ENCODE assay signal across 24 cellular contexts in genomic region chr13:109371066-109371465, GRCh38.
"Had no signal": no experiment of that assay in that cellular context is flagged by ENCODE, and none has a peak within 500 bp of the region (broad histone marks: within the 10 kb centered on the region; RNA-seq: fewer than 3 reads in every experiment).

No MANE protein-coding gene starts in this region.

- H3K9ac ChIP-seq: neural progenitor cell had no signal

- H3K4me1 ChIP-seq: left ventricle myocardium inferior, spleen, transverse colon, upper lobe of left lung, vagina had no signal

- H3K27me3 ChIP-seq: hepatocyte, neural progenitor cell, ovary, transverse colon, upper lobe of left lung, vagina had no signal

- H3K27ac ChIP-seq: hepatocyte, left ventricle myocardium inferior, neural progenitor cell, ovary, spleen, transverse colon, upper lobe of left lung, vagina had no signal

- H3K79me2 ChIP-seq: hepatocyte had no signal

- H3K4me1 Mint-ChIP-seq: mesothelial cell of epicardium; naive B cell; natural killer cell; stimulated activated effector memory CD8-positive, alpha-beta T cell treated with anti-CD3 and anti-CD28 coated beads, Interleukin-12 subunit alpha, Interleukin-12 subunit beta, amount 100 ng/mL, for 72 hours; stimulated activated naive CD8-positive, alpha-beta T cell treated with anti-CD3 and anti-CD28 coated beads, Interleukin-15, amount 100 ng/mL, for 72 hours had no signal

- H2AFZ ChIP-seq: hepatocyte had no signal

- H3K36me3 Mint-ChIP-seq: mesothelial cell of epicardium; naive B cell; natural killer cell; neural progenitor cell; stimulated activated effector memory CD8-positive, alpha-beta T cell treated with anti-CD3 and anti-CD28 coated beads, Interleukin-12 subunit alpha, Interleukin-12 subunit beta, amount 100 ng/mL, for 72 hours had no signal

- H3K9me3 Mint-ChIP-seq: mesothelial cell of epicardium; natural killer cell; stimulated activated effector memory CD8-positive, alpha-beta T cell treated with anti-CD3 and anti-CD28 coated beads, Interleukin-12 subunit alpha, Interleukin-12 subunit beta, amount 100 ng/mL, for 72 hours had no signal

- H3K9me3 ChIP-seq: left ventricle myocardium inferior, ovary, transverse colon, upper lobe of left lung, vagina had no signal

- H3K4me2 ChIP-seq: hepatocyte, neural progenitor cell had no signal

- DNase-seq: islet precursor cell; left ventricle myocardium inferior; mesendoderm; naive B cell; natural killer cell; nephron progenitor cell; ovary; right cardiac atrium; small intestine; spleen; stimulated activated CD4-positive, alpha-beta T cell treated with anti-CD3 and anti-CD28 coated beads, Interleukin-4, amount 100 ng/mL, for 24 hours; stimulated activated naive CD4-positive, alpha-beta T cell; stimulated activated naive CD8-positive, alpha-beta T cell treated with anti-CD3 and anti-CD28 coated beads, Interleukin-15, amount 100 ng/mL, for 72 hours; substantia nigra; transverse colon; upper lobe of left lung had no signal

- H3K27ac Mint-ChIP-seq: mesothelial cell of epicardium; natural killer cell; nephron progenitor cell; progenitor cell of endocrine pancreas; stimulated activated effector memory CD8-positive, alpha-beta T cell treated with anti-CD3 and anti-CD28 coated beads, Interleukin-12 subunit alpha, Interleukin-12 subunit beta, amount 100 ng/mL, for 72 hours had no signal

- H3K27me3 Mint-ChIP-seq: naive B cell had no signal

- H3K4me3 Mint-ChIP-seq: mesothelial cell of epicardium; naive B cell; natural killer cell; nephron progenitor cell; neural progenitor cell; stimulated activated effector memory CD8-positive, alpha-beta T cell treated with anti-CD3 and anti-CD28 coated beads, Interleukin-12 subunit alpha, Interleukin-12 subunit beta, amount 100 ng/mL, for 72 hours; stimulated activated naive CD8-positive, alpha-beta T cell treated with anti-CD3 and anti-CD28 coated beads, Interleukin-15, amount 100 ng/mL, for 72 hours had no signal

- H3K4me3 ChIP-seq: hepatocyte, left ventricle myocardium inferior, lung, neural progenitor cell, ovary, spleen, transverse colon, upper lobe of left lung, vagina had no signal

- H3K36me3 ChIP-seq: left ventricle myocardium inferior, neural progenitor cell, ovary, spleen, transverse colon, upper lobe of left lung, vagina had no signal

- ATAC-seq: natural killer cell; right cardiac atrium; sciatic nerve; stimulated activated effector memory CD8-positive, alpha-beta T cell treated with anti-CD3 and anti-CD28 coated beads, Interleukin-12 subunit alpha, Interleukin-12 subunit beta, amount 100 ng/mL, for 72 hours had no signal
